ENCODE assay signal across 8 cellular contexts in genomic region chr15:68550498-68551295, GRCh38. TPM values are rescaled to one million over a fixed set of nuclear protein-coding genes. Genes with fewer than 3 reads are reported as not detected.
DNase-seq lines count a peak whose midpoint lies in the region; ATAC-seq, FAIRE-seq and TF ChIP-seq lines count a peak whose summit lies in the region.

No MANE protein-coding gene starts in this region.

- FAIRE-seq in small intestine (lab: Jason Lieb, UNC), result no peak

- DNase-seq in DMS79 treated with DMSO at 0.1 percent for 48 hours (lab: John Stamatoyannopoulos, UW) (peak; percentile 10), Karpas-422 (peak; percentile 87), adipocyte (ENCODE audit: low read depth) (peak; percentile 81), hepatic stellate cell (ENCODE audit: low spot score) (peak; percentile 50), small intestine (peak; percentile 55), GF-D8 (lab: John Stamatoyannopoulos, UW) (no peak)

- H3K27ac ChIP-seq in Karpas-422 (ENCODE audit: low read length), result no peak overlapping the region
- H3K27ac ChIP-seq in small intestine (ENCODE audit: low read depth in 1 of 2, low read length in 1 of 2), result no peak overlapping the region

- no peak overlapping the region for H3K4me3 ChIP-seq in Karpas-422 (ENCODE audit: low read length)
- H3K4me3 ChIP-seq in adipocyte (ENCODE audit: low read length), result no peak overlapping the region
- no peak overlapping the region for H3K4me3 ChIP-seq in small intestine (ENCODE audit: low read depth in 1 of 2, low read length in 2 of 2)

- H2AFZ ChIP-seq in Karpas-422 (ENCODE audit: low read length), result no peak overlapping the region

- peak; percentile 69 for ATAC-seq in SK-N-SH treated with all-trans-retinoic acid at 6 μM for 48 hours
- ATAC-seq in HG02571 (IDR thresholded peaks at IDR 0.05; ENCODE audit: unreplicated experiment), result no peak

- WGBS in small intestine, 3 donors, result 40 to 45% (median 44%) methylated on average over 20 of the region's 20 CpGs

- no peak overlapping the region for H3K9ac ChIP-seq in Karpas-422 (ENCODE audit: low read length)
- H3K9ac ChIP-seq in adipocyte (ENCODE audit: low read length), result no peak overlapping the region

- H3K27me3 ChIP-seq in Karpas-422 (ENCODE audit: low read length) (no peaks in the 10 kb centered on the region), adipocyte (replicated peaks; ENCODE audit: control insufficient read depth, insufficient read depth, low read length) (peaks cover 14% of the 10 kb centered on the region), small intestine (ENCODE audit: control insufficient read depth in 2 of 2, insufficient read depth in 2 of 2, low read length in 2 of 2) (no peaks in the 10 kb centered on the region)

- H3K79me2 ChIP-seq in Karpas-422 (ENCODE audit: low read length), result no peaks in the 10 kb centered on the region

- no peak overlapping the region for H3K4me2 ChIP-seq in Karpas-422 (ENCODE audit: low read depth, low read length, poor library complexity, severe bottlenecking)

- no peaks in the 10 kb centered on the region for H3K9me3 ChIP-seq in Karpas-422 (ENCODE audit: low read length)
- no peaks in the 10 kb centered on the region for H3K9me3 ChIP-seq in adipocyte (ENCODE audit: control insufficient read depth, low read length)
- H3K9me3 ChIP-seq in small intestine (ENCODE audit: control insufficient read depth, low read depth), result no peaks in the 10 kb centered on the region

- H4K20me1 ChIP-seq in Karpas-422 (ENCODE audit: insufficient read depth, low read depth, low read length), result 0 out of 2 replicates have a peak, but pooled peaks cover 5% of the 10 kb centered on the region

- H3K36me3 ChIP-seq in Karpas-422 (ENCODE audit: insufficient read depth, low read length) (no peaks in the 10 kb centered on the region), adipocyte (ENCODE audit: control insufficient read depth, insufficient read depth, low read length, severe bottlenecking) (no peaks in the 10 kb centered on the region), small intestine (ENCODE audit: control insufficient read depth in 2 of 2, insufficient read depth in 2 of 2, low read length in 2 of 2) (no peaks in the 10 kb centered on the region)

- no peaks in the 10 kb centered on the region for H3K4me1 ChIP-seq in Karpas-422 (ENCODE audit: low read length)
- H3K4me1 ChIP-seq in adipocyte (ENCODE audit: control insufficient read depth, insufficient read depth, low read length), result no peaks in the 10 kb centered on the region
- H3K4me1 ChIP-seq in small intestine (ENCODE audit: control insufficient read depth in 2 of 2, insufficient read depth in 1 of 2, low read depth in 1 of 2, low read length in 1 of 2), result no peaks in the 10 kb centered on the region

- no peaks in the 10 kb centered on the region for H3K9me2 ChIP-seq in Karpas-422 (replicated peaks; ENCODE audit: insufficient read depth, low read length)

TF ChIP-seq in SK-N-SH treated with all-trans-retinoic acid at 6 μM for 48 hours, 23 proteins besides CTCF, POLR2A, EP300 and RAD21:
- TF ChIP-seq TCF4 (CRISPR knock-in tag; IDR thresholded peaks at IDR 0.05; ENCODE audit: borderline replicate concordance) (no peak), TOX (CRISPR knock-in tag; IDR thresholded peaks at IDR 0.05; ENCODE audit: borderline replicate concordance) (no peak), POU6F1 (CRISPR knock-in tag; IDR thresholded peaks at IDR 0.05; ENCODE audit: borderline replicate concordance, low read depth) (no peak), SNAI2 (CRISPR knock-in tag; IDR thresholded peaks at IDR 0.05) (no peak), CSRNP3 (CRISPR knock-in tag; IDR thresholded peaks at IDR 0.05) (no peak), ZNF8 (CRISPR knock-in tag; IDR thresholded peaks at IDR 0.05) (no peak), ZFP30 (CRISPR knock-in tag; IDR thresholded peaks at IDR 0.05) (no peak), ESRRG (CRISPR knock-in tag; IDR thresholded peaks at IDR 0.05) (no peak), CREB5 (CRISPR knock-in tag; IDR thresholded peaks at IDR 0.05; ENCODE audit: low read depth) (no peak), ISL1 (CRISPR knock-in tag; IDR thresholded peaks at IDR 0.05) (no peak), PPARA (CRISPR knock-in tag; IDR thresholded peaks at IDR 0.05; ENCODE audit: borderline replicate concordance) (no peak), ZC3H10 (CRISPR knock-in tag; IDR thresholded peaks at IDR 0.05) (no peak)

RNA-seq across cellular contexts. Expression of gene CORO2B, which starts 28.1 kb away (rescaled TPM):
- total RNA-seq in Karpas-422 (2014; rRNA removed; shearing (Covaris generic); ENCODE audit: low replicate concordance), result 0.26 and 0.69 TPM in 2 replicates
- 1 to 10 TPM; 1.3 to 3.0 (median 1.4) TPM for polyA plus RNA-seq in small intestine
